In genomic region chr11:31915867-31916266, GRCh38 we compare ENCODE assay signal across 16 cellular contexts.
A peak's percentile ranks its signal among the peaks of the same experiment; 100 is the strongest.
DNase-seq lines count a peak whose midpoint lies in the region; ATAC-seq and TF ChIP-seq lines count a peak whose summit lies in the region.
"Had no signal": no experiment of that assay in that cellular context is flagged by ENCODE, and none has a peak within 500 bp of the region (broad histone marks: within the 10 kb centered on the region; RNA-seq: fewer than 3 reads in every experiment).

No MANE protein-coding gene starts in this region.

- H3K27ac ChIP-seq in HCT116 (ENCODE audit: low read depth, low read length) (no peak overlapping the region), right lobe of liver (no peak overlapping the region)

- POLR2A ChIA-PET in HCT116 (lab: Charles Lee): no interaction called here

- peaks cover 0 to 3% (median 0%) of the 10 kb centered on the region in 7 donors for H3K9me3 Mint-ChIP-seq in CD14-positive monocyte
- H3K9me3 Mint-ChIP-seq in activated T-helper 17 cell treated with anti-CD3 and anti-CD28 coated beads, Interleukin-2, amount 50 U/mL, for 72 hours: no peaks in the 10 kb centered on the region
- H3K9me3 Mint-ChIP-seq: CD4-positive, alpha-beta T cell had no signal

- H3K4me1 Mint-ChIP-seq in CD14-positive monocyte: no peaks in the 10 kb centered on the region
- no peaks in the 10 kb centered on the region for H3K4me1 Mint-ChIP-seq in activated T-helper 17 cell treated with anti-CD3 and anti-CD28 coated beads, Interleukin-2, amount 50 U/mL, for 72 hours

- WGBS in right lobe of liver (ENCODE audit: insufficient coverage, low coverage, low lambda C conversion rate, missing lambda C conversion rate): no CpG with 5 or more reads among the region's 1 CpG

- H3K4me1 ChIP-seq in HCT116 (ENCODE audit: control insufficient read depth in 1 of 2, insufficient read depth in 2 of 2, low read length in 2 of 2) (no peaks in the 10 kb centered on the region), right lobe of liver (peaks cover 0 to 9% (median 4%) of the 10 kb centered on the region in 4 donors)
- H3K4me1 ChIP-seq: BE2C, Caco-2, HAP-1 had no signal

- H3K36me3 Mint-ChIP-seq in CD14-positive monocyte: no peaks in the 10 kb centered on the region
- no peaks in the 10 kb centered on the region for H3K36me3 Mint-ChIP-seq in activated T-helper 17 cell treated with anti-CD3 and anti-CD28 coated beads, Interleukin-2, amount 50 U/mL, for 72 hours (ENCODE audit: low read depth)

- DNase-seq in HCT116 (ENCODE audit: low read depth, low spot score) (no peak), SK-MEL-5 (ENCODE audit: low read depth, low spot score) (peak; percentile 26), right lobe of liver (no peak), NCI-H187 treated with DMSO at 0.1 percent for 48 hours (lab: John Stamatoyannopoulos, UW) (no peak), CD14-positive monocyte (ENCODE audit: low spot score) (no peak)
- DNase-seq: ACHN; BE2C; C1 segment of cervical spinal cord; Caco-2; CD4-positive, alpha-beta T cell; GOT3; KG1 had no signal

- no peaks in the 10 kb centered on the region for H3K9me2 ChIP-seq in HCT116 (ENCODE audit: insufficient read depth)

- TF ChIP-seq POLR2A in HCT116 (IDR thresholded peaks at IDR 0.05; ENCODE audit: borderline replicate concordance, extremely low read depth, insufficient read depth, insufficient read length) (no peak), right lobe of liver (IDR thresholded peaks at IDR 0.05) (no peak)

- RAD21 ChIA-PET in HCT116 (lab: Charles Lee; ENCODE audit: low non-redundant PET in 1 of 2, low total read pairs in 2 of 2, uncharacterized antibody in 2 of 2, unreplicated experiment in 2 of 2): no interaction called here

- H3K9ac ChIP-seq in HCT116 (ENCODE audit: low read length): no peak overlapping the region

- peaks cover 2 to 6% (median 2%) of the 10 kb centered on the region in 3 donors for H3K27me3 Mint-ChIP-seq in CD14-positive monocyte (ENCODE audit: low read depth in 3 of 3)
- H3K27me3 Mint-ChIP-seq in activated T-helper 17 cell treated with anti-CD3 and anti-CD28 coated beads, Interleukin-2, amount 50 U/mL, for 72 hours: peaks cover 30% of the 10 kb centered on the region

- H3K4me2 ChIP-seq in HCT116 (ENCODE audit: low read length): no peak overlapping the region

- H3K27me3 ChIP-seq in HCT116 (ENCODE audit: insufficient read depth, low read length) (peaks cover 10% of the 10 kb centered on the region; the same call in 1 of the 2 replicates), right lobe of liver (no peaks in the 10 kb centered on the region)
- H3K27me3 ChIP-seq: BE2C had no signal

- H3K4me3 ChIP-seq in HCT116 (replicated peaks in 1 of 2; ENCODE audit: low read depth in 1 of 2, low read length in 2 of 2): no peak overlapping the region
- no peak overlapping the region for H3K4me3 ChIP-seq in right lobe of liver
- H3K4me3 ChIP-seq: HAP-1 had no signal

- TF ChIP-seq CTCF in GM12872 (IDR thresholded peaks at IDR 0.05; ENCODE audit: insufficient read depth, low read depth, low read length) (0 out of 3 replicates have a peak, but pooled peaks have one; percentile 3), HCT116 (IDR thresholded peaks at IDR 0.05 in 2 of 3, conservative IDR thresholded peaks at IDR 0.05 in 1 of 3; ENCODE audit: borderline replicate concordance in 1 of 3, insufficient read depth in 1 of 3, low read depth in 2 of 3, low read length in 2 of 3) (peak; percentile 2 to 21 (median 20); a peak in 2 of 6 replicates), right lobe of liver (IDR thresholded peaks at IDR 0.05) (peak in 3 of 4 donors; percentile 4 to 25 (median 16)), CD14-positive monocyte (IDR thresholded peaks at IDR 0.05) (no peak)

- BruUV-seq in HCT116 (replicated peaks; lab: Mats Ljungman, UMichigan): no TSS peak

- no peaks in the 10 kb centered on the region for H3K79me2 ChIP-seq in HCT116 (ENCODE audit: insufficient read depth, low read length)

- H3K4me3 Mint-ChIP-seq in CD14-positive monocyte: no peak overlapping the region
- no peak overlapping the region for H3K4me3 Mint-ChIP-seq in activated T-helper 17 cell treated with anti-CD3 and anti-CD28 coated beads, Interleukin-2, amount 50 U/mL, for 72 hours
- H3K4me3 Mint-ChIP-seq: CD4-positive, alpha-beta T cell had no signal

- TF ChIP-seq RAD21 in HCT116 (IDR thresholded peaks at IDR 0.05; ENCODE audit: low read depth): peak; percentile 19; the same call in 1 of the 2 replicates

- H2AFZ ChIP-seq in HCT116 (ENCODE audit: low read depth, low read length, poor library complexity, severe bottlenecking): no peak overlapping the region

- ATAC-seq in HCT116: no peak; the same call in 1 of the 2 replicates
- no peak for ATAC-seq in right lobe of liver
- ATAC-seq in activated T-helper 17 cell treated with anti-CD3 and anti-CD28 coated beads, Interleukin-2, amount 50 U/mL, for 72 hours (replicated peaks): no peak
- ATAC-seq in HG02571 (IDR thresholded peaks at IDR 0.05; ENCODE audit: unreplicated experiment): no peak

- no peak overlapping the region for H3K27ac Mint-ChIP-seq in CD14-positive monocyte
- no peak overlapping the region for H3K27ac Mint-ChIP-seq in activated T-helper 17 cell treated with anti-CD3 and anti-CD28 coated beads, Interleukin-2, amount 50 U/mL, for 72 hours
- H3K27ac Mint-ChIP-seq: CD4-positive, alpha-beta T cell had no signal

- no peaks in the 10 kb centered on the region for H3K36me3 ChIP-seq in HCT116 (ENCODE audit: control insufficient read depth in 1 of 2, insufficient read depth in 2 of 2, low read length in 2 of 2)
- no peaks in the 10 kb centered on the region for H3K36me3 ChIP-seq in right lobe of liver
- H3K36me3 ChIP-seq: BE2C, HAP-1 had no signal

- in situ Hi-C loops in SK-MEL-5 (cut with HindIII; ENCODE audit: low pct_unique_long_range_greater_than_20kb, low sequenced_read_pairs): no loop called here

- intact Hi-C loops in HCT116 (cut with micrococcal nuclease): no loop called here
- intact Hi-C loops in right lobe of liver (cut with DNase I): no loop called here
- intact Hi-C loops in CD14-positive monocyte (cut with micrococcal nuclease): no loop called here

- CTCF ChIA-PET in HCT116 (lab: Charles Lee): interaction anchor here (0.9 to 1.1 kb wide), 4 partner anchors 44 to 871 kb away, joined by 3 read pairs; no protein-coding TSS in a partner anchor

- no peaks in the 10 kb centered on the region for H3K9me3 ChIP-seq in HCT116 (ENCODE audit: control insufficient read depth in 1 of 2, insufficient read depth in 1 of 2, low read depth in 1 of 2, low read length in 2 of 2)
- no peaks in the 10 kb centered on the region for H3K9me3 ChIP-seq in right lobe of liver
- H3K9me3 ChIP-seq: BE2C, Caco-2, HAP-1 had no signal

- no peaks in the 10 kb centered on the region for H4K20me1 ChIP-seq in HCT116 (ENCODE audit: insufficient read depth)

TF ChIP-seq in HCT116, 20 proteins besides CTCF, POLR2A, EP300 and RAD21 (continues in another document):
- TF ChIP-seq EZH2 (IDR thresholded peaks at IDR 0.05) (no peak), YY1 (IDR thresholded peaks at IDR 0.05; ENCODE audit: extremely low read depth, insufficient replicate concordance, low read depth, low read length) (no peak), JUND (IDR thresholded peaks at IDR 0.05) (no peak), FOSL1 (IDR thresholded peaks at IDR 0.05; ENCODE audit: low read depth) (no peak), ZFX (IDR thresholded peaks at IDR 0.05) (no peak), EGR1 (IDR thresholded peaks at IDR 0.05; ENCODE audit: low read depth) (no peak), REST (IDR thresholded peaks at IDR 0.05; ENCODE audit: low read depth) (no peak), SIN3A (IDR thresholded peaks at IDR 0.05; ENCODE audit: low read depth) (no peak), MAX (IDR thresholded peaks at IDR 0.05) (no peak), ZBTB33 (IDR thresholded peaks at IDR 0.05; ENCODE audit: extremely low read depth, insufficient replicate concordance, low read length) (no peak)
